8 cellular contexts compared by ENCODE assay signal in the genomic region with DNA sequence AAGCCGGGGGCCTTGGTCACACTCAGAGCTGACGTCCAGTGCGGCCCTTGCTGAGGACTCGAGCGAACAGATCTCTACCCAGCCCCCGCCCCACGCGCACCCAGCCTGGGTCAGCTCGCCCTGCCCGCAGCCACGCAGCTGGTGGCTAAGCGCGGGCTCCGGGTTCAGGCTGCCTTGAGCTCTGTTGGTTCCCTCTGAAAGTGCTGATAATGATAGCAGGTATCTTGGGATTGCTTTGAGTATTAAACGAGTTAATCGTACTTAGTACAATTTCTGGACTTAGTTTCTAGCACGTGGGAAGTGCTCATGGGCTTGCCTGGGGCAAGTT.
A peak's percentile ranks its signal among the peaks of the same experiment; 100 is the strongest.
DNase-seq lines count a peak whose midpoint lies in the region; ATAC-seq and TF ChIP-seq lines count a peak whose summit lies in the region.

No MANE protein-coding gene starts in this region.

- H3K36me3 ChIP-seq in HEK293 (ENCODE audit: control insufficient read depth in 2 of 2, insufficient read depth in 1 of 2, low read length in 2 of 2) = no peaks in the 10 kb centered on the region

- H3K36me3 Mint-ChIP-seq in MCF 10A (ENCODE audit: insufficient read depth, unreplicated experiment) (no peaks in the 10 kb centered on the region), naive B cell (no peaks in the 10 kb centered on the region)

- DNase-seq in AG09309 (ENCODE audit: low read depth) (no peak), MCF 10A (ENCODE audit: unreplicated experiment) (no peak), naive B cell (no peak), NCI-H1092 treated with DMSO at 0.1 percent for 48 hours (lab: John Stamatoyannopoulos, UW) (no peak), NCI-H1694 treated with DMSO at 0.1 percent for 48 hours (lab: John Stamatoyannopoulos, UW) (no peak)

- H3K27ac Mint-ChIP-seq in MCF 10A (ENCODE audit: low read depth, unreplicated experiment) = no peak overlapping the region
- peak overlapping the region in 2 of 6 donors; percentile 83 to 96 for H3K27ac Mint-ChIP-seq in naive B cell

- peak overlapping the region; percentile 65 for H3K4me3 Mint-ChIP-seq in MCF 10A (ENCODE audit: unreplicated experiment)
- peak overlapping the region; percentile 81 to 91 (median 86) for H3K4me3 Mint-ChIP-seq in naive B cell

- H3K9me3 Mint-ChIP-seq in MCF 10A (ENCODE audit: unreplicated experiment) (no peaks in the 10 kb centered on the region), naive B cell (no peaks in the 10 kb centered on the region)

- intact Hi-C loops in MCF 10A (cut with micrococcal nuclease) = loop anchor here (1.0 kb wide), 2 partner anchors 195 to 245 kb away; no protein-coding TSS in a partner anchor

- H3K4me3 ChIP-seq in AG09309 (ENCODE audit: control insufficient read depth, low read depth, low read length) = peak overlapping the region; percentile 77
- H3K4me3 ChIP-seq in HEK293 (ENCODE audit: low read depth, low read length) = peak overlapping the region; percentile 52

- POLR2A ChIA-PET in HEK293 (lab: Yijun Ruan, JAX) = interaction anchor here (0.5 to 1.4 kb wide), 9 partner anchors 25 to 445 kb away, joined by 3 to 7 read pairs (median 3); partner anchors contain the start of genes NOP56 and SNRPB
- POLR2A ChIA-PET in MCF 10A (lab: Yijun Ruan, JAX) = interaction anchor here (0.8 to 1.4 kb wide), 7 partner anchors 10 to 260 kb away, joined by 3 to 8 read pairs (median 3); no protein-coding TSS in a partner anchor

- peak overlapping the region; percentile 60; the same call in 1 of the 2 replicates for H3K27ac ChIP-seq in HEK293 (ENCODE audit: extremely low read depth, low read depth, low read length)

- TF ChIP-seq CTCF in AG09309 (IDR thresholded peaks at IDR 0.05; ENCODE audit: control insufficient read depth, insufficient read depth, low read depth, low read length, missing control alignments) (no peak), HEK293 (tag by site-specific recombination; IDR thresholded peaks at IDR 0.05) (no peak), MCF 10A (IDR thresholded peaks at IDR 0.05; ENCODE audit: unreplicated experiment) (no peak)

- H3K4me1 Mint-ChIP-seq in MCF 10A (ENCODE audit: insufficient read depth, unreplicated experiment) (no peaks in the 10 kb centered on the region), naive B cell (peaks cover 0 to 9% (median 7%) of the 10 kb centered on the region in 3 donors)

- BruUV-seq in MCF 10A (replicated peaks; lab: Mats Ljungman, UMichigan) = no TSS peak

- CTCF ChIA-PET in HEK293 (lab: Yijun Ruan, JAX) (interaction anchor here (0.5 to 6.4 kb wide), 56 partner anchors 10 to 480 kb away, joined by 3 to 68 read pairs (median 3); no protein-coding TSS in a partner anchor), MCF 10A (lab: Yijun Ruan, JAX) (interaction anchor here (0.6 to 6.3 kb wide), 54 partner anchors 10 to 560 kb away, joined by 3 to 62 read pairs (median 5); no protein-coding TSS in a partner anchor)

- H3K27me3 Mint-ChIP-seq in MCF 10A (ENCODE audit: insufficient read depth, unreplicated experiment) (peaks cover 14% of the 10 kb centered on the region), naive B cell (peaks cover 10 to 18% (median 14%) of the 10 kb centered on the region in 3 donors)

- H3K9me3 ChIP-seq in HEK293 (ENCODE audit: control insufficient read depth, insufficient read depth, low read depth, low read length) = no peaks in the 10 kb centered on the region

- peak; percentile 7 to 15 for ATAC-seq in naive B cell (ENCODE audit: low read depth in 2 of 2)
- ATAC-seq in GM21786 (IDR thresholded peaks at IDR 0.05; ENCODE audit: unreplicated experiment) = no peak
- ATAC-seq in HG02623 (IDR thresholded peaks at IDR 0.05; ENCODE audit: unreplicated experiment) = no peak

- H3K4me1 ChIP-seq in HEK293 (ENCODE audit: control insufficient read depth, insufficient read depth, low read length) = 0 out of 2 replicates have a peak, but pooled peaks cover 2% of the 10 kb centered on the region

TF ChIP-seq in HEK293, 187 proteins besides CTCF, POLR2A, EP300 and RAD21 (continues in another document):
- TF ChIP-seq ZNF280D (tag by site-specific recombination; IDR thresholded peaks at IDR 0.05) (no peak), ZNF175 (tag by site-specific recombination; IDR thresholded peaks at IDR 0.05) (no peak), ZNF76 (tag by site-specific recombination; IDR thresholded peaks at IDR 0.05; ENCODE audit: borderline replicate concordance, low read depth) (no peak), ZNF16 (tag by site-specific recombination; IDR thresholded peaks at IDR 0.05; ENCODE audit: low read depth) (no peak), ZSCAN18 (tag by site-specific recombination; IDR thresholded peaks at IDR 0.05) (no peak), GLI4 (tag by site-specific recombination; IDR thresholded peaks at IDR 0.05) (no peak), GLI2 (tag by site-specific recombination; IDR thresholded peaks at IDR 0.05; ENCODE audit: borderline replicate concordance, low read depth) (no peak), ZNF174 (tag by site-specific recombination; IDR thresholded peaks at IDR 0.05) (no peak), ZNF561 (tag by site-specific recombination; IDR thresholded peaks at IDR 0.05; ENCODE audit: borderline replicate concordance) (0 out of 2 replicates have a peak, but pooled peaks have one; percentile 4), ZNF701 (tag by site-specific recombination; IDR thresholded peaks at IDR 0.05) (no peak), ZNF549 (tag by site-specific recombination; IDR thresholded peaks at IDR 0.05) (no peak), ZBTB17 (tag by site-specific recombination; IDR thresholded peaks at IDR 0.05) (0 out of 2 replicates have a peak, but pooled peaks have one; percentile 10), ZBTB20 (tag by site-specific recombination; IDR thresholded peaks at IDR 0.05) (no peak), SP7 (tag by site-specific recombination; IDR thresholded peaks at IDR 0.05) (no peak), TCF7L2 (IDR thresholded peaks at IDR 0.05; ENCODE audit: borderline replicate concordance, low read depth, low read length) (no peak), ZNF600 (tag by site-specific recombination; IDR thresholded peaks at IDR 0.05) (0 out of 2 replicates have a peak, but pooled peaks have one; percentile 5), WT1 (tag by site-specific recombination; IDR thresholded peaks at IDR 0.05) (no peak), ZNF792 (tag by site-specific recombination; IDR thresholded peaks at IDR 0.05) (no peak), ZBTB7A (tag by site-specific recombination; IDR thresholded peaks at IDR 0.05; ENCODE audit: low read depth) (no peak), ZFP69B (tag by site-specific recombination; IDR thresholded peaks at IDR 0.05) (no peak)
- TF ChIP-seq, protein P1, sequence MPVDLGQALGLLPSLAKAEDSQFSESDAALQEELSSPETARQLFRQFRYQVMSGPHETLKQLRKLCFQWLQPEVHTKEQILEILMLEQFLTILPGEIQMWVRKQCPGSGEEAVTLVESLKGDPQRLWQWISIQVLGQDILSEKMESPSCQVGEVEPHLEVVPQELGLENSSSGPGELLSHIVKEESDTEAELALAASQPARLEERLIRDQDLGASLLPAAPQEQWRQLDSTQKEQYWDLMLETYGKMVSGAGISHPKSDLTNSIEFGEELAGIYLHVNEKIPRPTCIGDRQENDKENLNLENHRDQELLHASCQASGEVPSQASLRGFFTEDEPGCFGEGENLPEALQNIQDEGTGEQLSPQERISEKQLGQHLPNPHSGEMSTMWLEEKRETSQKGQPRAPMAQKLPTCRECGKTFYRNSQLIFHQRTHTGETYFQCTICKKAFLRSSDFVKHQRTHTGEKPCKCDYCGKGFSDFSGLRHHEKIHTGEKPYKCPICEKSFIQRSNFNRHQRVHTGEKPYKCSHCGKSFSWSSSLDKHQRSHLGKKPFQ (tag by site-specific recombination; IDR thresholded peaks at IDR 0.05) = no peak

Comparison
In these comparisons a context has a peak if more than half of its experiments do, and no peak if none do; other contexts are left out.
1. ATAC-seq: peak in naive B cell (2 of 2); none in GM21786 (single experiment) and HG02623 (single experiment).